ENCODE assay signal across 1 cellular context in the genomic region with DNA sequence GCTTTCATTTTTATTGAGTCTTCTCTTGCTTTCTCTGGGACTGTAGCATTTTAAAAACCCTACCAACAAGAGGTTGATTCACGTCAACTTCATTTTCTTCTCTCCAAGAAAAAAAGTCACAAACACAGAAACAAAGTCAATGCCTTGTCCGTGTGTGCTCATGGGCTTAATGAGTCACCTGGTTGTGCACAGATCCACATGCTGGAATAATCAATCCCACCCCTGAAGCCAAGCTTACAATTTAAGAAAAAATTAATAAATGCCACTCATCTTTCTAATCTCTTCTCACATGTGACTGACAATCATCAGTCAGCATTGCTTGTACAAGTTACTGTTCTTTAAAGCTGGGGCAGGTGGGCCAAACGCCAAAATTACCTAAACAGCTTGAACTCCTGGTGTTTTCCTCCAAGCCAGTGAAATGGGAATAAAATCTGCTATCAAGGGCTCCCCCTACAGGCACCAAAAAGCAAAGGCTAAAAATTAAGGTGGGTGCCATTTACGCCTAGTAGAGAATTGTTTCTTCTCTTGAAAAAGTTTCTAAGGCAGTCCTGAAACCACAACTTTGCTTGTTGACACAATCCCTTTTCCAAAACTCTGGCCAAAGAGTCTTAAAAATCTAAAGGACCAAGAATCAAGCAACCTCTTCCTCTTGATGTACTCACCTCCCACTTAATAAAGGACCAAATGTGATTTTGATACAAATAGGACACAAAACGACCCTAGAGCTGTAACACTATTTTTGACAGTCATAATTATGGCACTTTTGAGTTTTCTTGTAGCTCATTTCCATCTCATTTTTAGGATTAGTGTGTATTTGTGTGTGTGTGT.
TF ChIP-seq lines count a peak whose summit lies in the region.

No MANE protein-coding gene starts in this region.

TF ChIP-seq in IMR-90, 13 proteins besides CTCF, POLR2A, EP300 and RAD21:
- no peak for TF ChIP-seq NFE2L2 (IDR thresholded peaks at IDR 0.05; ENCODE audit: low read depth, low read length)
- TF ChIP-seq SMC3 (IDR thresholded peaks at IDR 0.05; ENCODE audit: low read depth, low read length), result peak; percentile 76
- no peak for TF ChIP-seq CHD1 (IDR thresholded peaks at IDR 0.05; ENCODE audit: low read depth, low read length)
- TF ChIP-seq, protein P1, sequence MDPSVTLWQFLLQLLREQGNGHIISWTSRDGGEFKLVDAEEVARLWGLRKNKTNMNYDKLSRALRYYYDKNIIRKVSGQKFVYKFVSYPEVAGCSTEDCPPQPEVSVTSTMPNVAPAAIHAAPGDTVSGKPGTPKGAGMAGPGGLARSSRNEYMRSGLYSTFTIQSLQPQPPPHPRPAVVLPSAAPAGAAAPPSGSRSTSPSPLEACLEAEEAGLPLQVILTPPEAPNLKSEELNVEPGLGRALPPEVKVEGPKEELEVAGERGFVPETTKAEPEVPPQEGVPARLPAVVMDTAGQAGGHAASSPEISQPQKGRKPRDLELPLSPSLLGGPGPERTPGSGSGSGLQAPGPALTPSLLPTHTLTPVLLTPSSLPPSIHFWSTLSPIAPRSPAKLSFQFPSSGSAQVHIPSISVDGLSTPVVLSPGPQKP (IDR thresholded peaks at IDR 0.05; ENCODE audit: borderline replicate concordance, low read depth, low read length), result no peak
TF ChIP-seq in IMR-90: peak in this region for 1.
